19 cellular contexts compared by ENCODE assay signal in genomic region chr10:112052176-112052575, GRCh38.
"Had no signal": no experiment of that assay in that cellular context is flagged by ENCODE, and none has a peak within 500 bp of the region (broad histone marks: within the 10 kb centered on the region; RNA-seq: fewer than 3 reads in every experiment).

No MANE protein-coding gene starts in this region.

- H3K36me3 ChIP-seq: heart right ventricle, right atrium auricular region, sigmoid colon, tibial nerve had no signal

- H3K9me3 Mint-ChIP-seq: natural killer cell; neural crest cell; stimulated activated naive CD8-positive, alpha-beta T cell treated with anti-CD3 and anti-CD28 coated beads, Interleukin-15, amount 100 ng/mL, for 72 hours had no signal

- ATAC-seq: heart right ventricle; left colon; natural killer cell; stimulated activated naive B cell treated with anti-CD40 and anti-IgM and Interleukin-4, amounts not matched to agents 10 μg/mL and 1 μg/mL and 100 μg/mL, for 72 hours; stimulated activated naive CD8-positive, alpha-beta T cell treated with anti-CD3 and anti-CD28 coated beads, Interleukin-15, amount 100 ng/mL, for 72 hours had no signal

- H3K27me3 ChIP-seq: heart right ventricle, right atrium auricular region, sigmoid colon, testis, tibial nerve had no signal

- DNase-seq: effector CD8-positive, alpha-beta T cell; heart right ventricle; hypothalamus; immature natural killer cell; left colon; mammary epithelial cell; natural killer cell; posterior cingulate gyrus; sigmoid colon; stimulated activated CD4-positive, alpha-beta T cell treated with anti-CD3 and anti-CD28 coated beads, Interleukin-2, amount 100 ng/mL, for 24 hours; stimulated activated CD4-positive, alpha-beta T cell treated with anti-CD3 and anti-CD28 coated beads, Interleukin-4, amount 100 ng/mL, for 4 hours; stimulated activated naive B cell treated with anti-CD40 and anti-IgM and Interleukin-4, amounts not matched to agents 10 μg/mL and 1 μg/mL and 100 μg/mL, for 72 hours; stimulated activated naive CD8-positive, alpha-beta T cell treated with anti-CD3 and anti-CD28 coated beads, Interleukin-15, amount 100 ng/mL, for 72 hours; testis had no signal

- H3K36me3 Mint-ChIP-seq: immature natural killer cell; natural killer cell; stimulated activated naive B cell treated with anti-CD40 and anti-IgM and Interleukin-4, amounts not matched to agents 10 μg/mL and 1 μg/mL and 100 μg/mL, for 72 hours had no signal

- H3K27me3 Mint-ChIP-seq: stimulated activated naive CD8-positive, alpha-beta T cell treated with anti-CD3 and anti-CD28 coated beads, Interleukin-15, amount 100 ng/mL, for 72 hours had no signal

- H3K4me1 Mint-ChIP-seq: immature natural killer cell; natural killer cell; neural crest cell; stimulated activated naive B cell treated with anti-CD40 and anti-IgM and Interleukin-4, amounts not matched to agents 10 μg/mL and 1 μg/mL and 100 μg/mL, for 72 hours; stimulated activated naive CD8-positive, alpha-beta T cell treated with anti-CD3 and anti-CD28 coated beads, Interleukin-15, amount 100 ng/mL, for 72 hours had no signal

- H3K4me3 ChIP-seq: coronary artery, heart right ventricle, right atrium auricular region, sigmoid colon, skin epidermis, testis, tibial nerve had no signal

- H3K27ac ChIP-seq: coronary artery, heart right ventricle, right atrium auricular region, sigmoid colon, skin epidermis, testis, tibial nerve had no signal

- H3K4me1 ChIP-seq: heart right ventricle, right atrium auricular region, sigmoid colon, testis, tibial nerve had no signal

- H3K27ac Mint-ChIP-seq: immature natural killer cell; natural killer cell; stimulated activated naive B cell treated with anti-CD40 and anti-IgM and Interleukin-4, amounts not matched to agents 10 μg/mL and 1 μg/mL and 100 μg/mL, for 72 hours; stimulated activated naive CD8-positive, alpha-beta T cell treated with anti-CD3 and anti-CD28 coated beads, Interleukin-15, amount 100 ng/mL, for 72 hours had no signal

- H3K4me3 Mint-ChIP-seq: immature natural killer cell; natural killer cell; neural crest cell; stimulated activated naive B cell treated with anti-CD40 and anti-IgM and Interleukin-4, amounts not matched to agents 10 μg/mL and 1 μg/mL and 100 μg/mL, for 72 hours; stimulated activated naive CD8-positive, alpha-beta T cell treated with anti-CD3 and anti-CD28 coated beads, Interleukin-15, amount 100 ng/mL, for 72 hours had no signal

- H3K9me3 ChIP-seq: heart right ventricle, right atrium auricular region, sigmoid colon, testis, tibial nerve had no signal
